19 cellular contexts compared by ENCODE assay signal in the genomic region with DNA sequence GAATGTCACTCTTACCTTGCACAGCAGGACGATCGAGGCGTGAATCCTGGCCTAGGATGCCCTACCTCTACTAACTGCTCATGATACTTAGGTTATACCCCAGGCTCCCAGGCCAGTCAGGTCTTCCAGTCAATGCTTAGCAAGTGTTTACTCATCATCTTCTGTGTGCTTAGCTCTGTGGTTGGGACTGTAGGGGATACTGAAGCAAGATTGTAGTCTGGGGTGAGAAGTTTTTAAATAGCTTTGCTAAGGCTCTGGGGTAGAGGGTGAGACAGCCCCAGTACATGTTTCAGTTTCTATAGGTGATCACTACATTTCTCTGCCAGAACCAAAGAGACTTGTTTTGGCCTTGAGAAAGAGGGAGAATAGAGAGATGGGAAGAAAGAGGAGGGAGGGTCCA.
"Had no signal": no experiment of that assay in that cellular context is flagged by ENCODE, and none has a peak within 500 bp of the region (broad histone marks: within the 10 kb centered on the region; RNA-seq: fewer than 3 reads in every experiment).

No MANE protein-coding gene starts in this region.

- DNase-seq: activated CD4-positive, CD25-positive, alpha-beta regulatory T cell treated with anti-CD3 and anti-CD28 coated beads, Interleukin-2, amount 50 U/mL, for 72 hours; activated CD8-positive, alpha-beta memory T cell treated with anti-CD3 and anti-CD28 coated beads for 24 hours; activated naive CD4-positive, alpha-beta T cell; activated naive CD8-positive, alpha-beta T cell treated with anti-CD3 and anti-CD28 coated beads for 36 hours; amniotic stem cell; dermis blood vessel endothelial cell; effector memory CD4-positive, alpha-beta T cell; heart left ventricle; kidney glomerular epithelial cell; left ventricle myocardium inferior; mammary epithelial cell; midbrain; spleen; stimulated activated CD4-positive, alpha-beta T cell treated with anti-CD3 and anti-CD28 coated beads, Interleukin-4, amount 100 ng/mL, for 4 hours; stimulated activated naive CD4-positive, alpha-beta T cell; upper lobe of right lung had no signal

- H3K4me1 Mint-ChIP-seq: activated naive CD8-positive, alpha-beta T cell treated with anti-CD3 and anti-CD28 coated beads for 36 hours; nephron had no signal

- H3K4me3 Mint-ChIP-seq: activated naive CD8-positive, alpha-beta T cell treated with anti-CD3 and anti-CD28 coated beads for 36 hours; activated T-helper 1 cell treated with anti-CD3 and anti-CD28 coated beads, Interleukin-12 subunit alpha, Interleukin-12 subunit beta, Interleukin-2, Interleukin-4 antibody, amounts not matched to agents 30 ng/mL and 10 ng/mL and 1 ng/mL, durations not matched to agents 14 hours and 24 hours and 36 hours; nephron had no signal

- H3K27ac Mint-ChIP-seq: activated naive CD8-positive, alpha-beta T cell treated with anti-CD3 and anti-CD28 coated beads for 36 hours; activated T-helper 1 cell treated with anti-CD3 and anti-CD28 coated beads, Interleukin-12 subunit alpha, Interleukin-12 subunit beta, Interleukin-2, Interleukin-4 antibody, amounts not matched to agents 30 ng/mL and 10 ng/mL and 1 ng/mL, durations not matched to agents 14 hours and 24 hours and 36 hours; nephron had no signal

- ATAC-seq: gastroesophageal sphincter, heart left ventricle, upper lobe of right lung had no signal

- H3K9me3 Mint-ChIP-seq: activated naive CD8-positive, alpha-beta T cell treated with anti-CD3 and anti-CD28 coated beads for 36 hours; activated T-helper 1 cell treated with anti-CD3 and anti-CD28 coated beads, Interleukin-12 subunit alpha, Interleukin-12 subunit beta, Interleukin-2, Interleukin-4 antibody, amounts not matched to agents 30 ng/mL and 10 ng/mL and 1 ng/mL, durations not matched to agents 14 hours and 24 hours and 36 hours; nephron had no signal

- H3K36me3 Mint-ChIP-seq: activated naive CD8-positive, alpha-beta T cell treated with anti-CD3 and anti-CD28 coated beads for 36 hours had no signal
